ENCODE assay signal across 30 cellular contexts in genomic region chr7:101367676-101368075, GRCh38. TPM values are rescaled to one million over a fixed set of nuclear protein-coding genes. Genes with fewer than 3 reads are reported as not detected.
"Had no signal": no experiment of that assay in that cellular context is flagged by ENCODE, and none has a peak within 500 bp of the region (broad histone marks: within the 10 kb centered on the region; RNA-seq: fewer than 3 reads in every experiment).

No MANE protein-coding gene starts in this region.

- H3K4me1 Mint-ChIP-seq: central memory CD8-positive, alpha-beta T cell had no signal

- H3K27ac Mint-ChIP-seq: activated B cell treated with CpG ODN at 0.5 μM for 24 hours; activated CD4-positive, alpha-beta T cell treated with anti-CD3 and anti-CD28 coated beads, Interleukin-2, amount 10 ng/mL, durations not matched to agents 24 days and 14 days; activated naive CD4-positive, alpha-beta T cell treated with anti-CD3 and anti-CD28 coated beads, Interleukin-2, amount 10 ng/mL, durations not matched to agents 7 days and 5 days; activated T-helper 17 cell treated with anti-CD3 and anti-CD28 coated beads, Interleukin-2, amount 50 U/mL, for 72 hours; brain; T-helper 17 cell had no signal

- H3K4me3 Mint-ChIP-seq: activated B cell treated with CpG ODN at 0.5 μM for 24 hours; activated CD4-positive, alpha-beta T cell treated with anti-CD3 and anti-CD28 coated beads, Interleukin-2, amount 10 ng/mL, durations not matched to agents 24 days and 14 days; activated naive CD4-positive, alpha-beta T cell treated with anti-CD3 and anti-CD28 coated beads, Interleukin-2, amount 10 ng/mL, durations not matched to agents 7 days and 5 days; activated T-helper 17 cell treated with anti-CD3 and anti-CD28 coated beads, Interleukin-2, amount 50 U/mL, for 72 hours; central memory CD8-positive, alpha-beta T cell; T-helper 17 cell had no signal

- H3K36me3 ChIP-seq: ascending aorta had no signal

- H3K9me3 ChIP-seq: ascending aorta had no signal

- DNase-seq: activated B cell treated with CpG ODN at 0.5 μM for 24 hours; activated CD4-positive, alpha-beta T cell treated with anti-CD3 and anti-CD28 coated beads for 1 hour; activated CD4-positive, alpha-beta T cell treated with anti-CD3 and anti-CD28 coated beads, Interleukin-2, amount 10 ng/mL, durations not matched to agents 24 days and 14 days; activated CD4-positive, alpha-beta T cell treated with anti-CD3 and anti-CD28 coated beads, Interleukin-2, amount 50 U/mL, for 48 hours; activated gamma-delta T cell; activated naive CD4-positive, alpha-beta T cell treated with anti-CD3 and anti-CD28 coated beads, Interleukin-2, amount 10 ng/mL, durations not matched to agents 7 days and 5 days; activated T-cell treated with anti-CD3 and anti-CD28 coated beads for 4 hours; activated T-cell treated with anti-CD3 and anti-CD28 coated beads, Interleukin-2, amount 50 U/mL, for 48 hours; amniotic stem cell; Karpas-422; NCI-H1092 treated with DMSO at 0.1 percent for 48 hours; NCI-H1417 treated with DMSO at 0.1 percent for 48 hours; NCI-H1694; NCI-H2029; NCI-H2107; NCI-H2171 treated with DMSO at 0.1 percent for 48 hours; NCI-H345; NCI-H510A; NCI-H526 treated with DMSO at 0.1 percent for 48 hours; NCI-H82; OCI-M1; SHP77 treated with DMSO at 0.1 percent for 48 hours; T-helper 17 cell; T-helper 9 cell had no signal

- ATAC-seq: activated T-helper 17 cell treated with anti-CD3 and anti-CD28 coated beads, Interleukin-2, amount 50 U/mL, for 72 hours; K562; T-helper 17 cell had no signal

- H3K27ac ChIP-seq: ascending aorta had no signal

- H3K27me3 ChIP-seq: ascending aorta had no signal

- H3K9me3 Mint-ChIP-seq: activated B cell treated with CpG ODN at 0.5 μM for 24 hours; activated CD4-positive, alpha-beta T cell treated with anti-CD3 and anti-CD28 coated beads, Interleukin-2, amount 10 ng/mL, durations not matched to agents 24 days and 14 days; activated naive CD4-positive, alpha-beta T cell treated with anti-CD3 and anti-CD28 coated beads, Interleukin-2, amount 10 ng/mL, durations not matched to agents 7 days and 5 days; activated T-helper 17 cell treated with anti-CD3 and anti-CD28 coated beads, Interleukin-2, amount 50 U/mL, for 72 hours; central memory CD8-positive, alpha-beta T cell had no signal

- H3K36me3 Mint-ChIP-seq: activated naive CD4-positive, alpha-beta T cell treated with anti-CD3 and anti-CD28 coated beads, Interleukin-2, amount 10 ng/mL, durations not matched to agents 7 days and 5 days had no signal

- H3K27me3 Mint-ChIP-seq: brain had no signal

- H3K4me3 ChIP-seq: ascending aorta, K562 had no signal

RNA-seq across cellular contexts. Expression of gene COL26A1, which starts 5.0 kb away (rescaled TPM):
- total RNA-seq: activated B cell treated with CpG ODN at 0.5 μM for 24 hours; activated CD4-positive, alpha-beta T cell treated with anti-CD3 and anti-CD28 coated beads, Interleukin-2, amount 10 ng/mL, durations not matched to agents 24 days and 14 days; activated CD8-positive, alpha-beta memory T cell treated with anti-CD3 and anti-CD28 coated beads for 36 hours; activated T-helper 17 cell treated with anti-CD3 and anti-CD28 coated beads, Interleukin-2, amount 50 U/mL, for 72 hours; ascending aorta; T-helper 17 cell had no signal
